ENCODE assay signal across 24 cellular contexts in the genomic region with DNA sequence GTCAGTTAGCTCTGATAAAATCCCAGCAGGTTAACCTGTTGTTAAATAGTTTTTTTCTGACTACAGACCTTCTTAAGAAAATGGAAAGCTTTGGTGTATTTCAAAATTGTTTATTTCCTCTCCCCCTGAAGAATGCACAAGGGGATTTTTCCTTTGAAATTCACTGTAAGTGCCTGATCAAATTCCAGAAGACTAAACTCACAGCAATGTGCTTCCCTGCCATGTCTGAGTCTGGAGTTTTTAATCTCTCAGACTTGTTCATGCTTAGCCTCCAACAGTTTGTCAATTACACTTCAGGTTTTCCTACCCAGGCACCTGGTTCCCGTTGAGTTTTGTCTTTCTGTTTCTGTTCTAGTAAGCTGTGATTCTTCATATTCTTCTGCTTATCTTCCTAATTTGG.
"Had no signal": no experiment of that assay in that cellular context is flagged by ENCODE, and none has a peak within 500 bp of the region (broad histone marks: within the 10 kb centered on the region; RNA-seq: fewer than 3 reads in every experiment).

No MANE protein-coding gene starts in this region.

- H3K4me3 Mint-ChIP-seq: activated CD4-positive, alpha-beta T cell treated with anti-CD3 and anti-CD28 coated beads, Interleukin-2, amount 10 ng/mL, durations not matched to agents 7 days and 5 days; activated CD8-positive, alpha-beta memory T cell treated with anti-CD3 and anti-CD28 coated beads, Interleukin-2, amount 10 ng/mL, durations not matched to agents 7 days and 5 days; activated CD8-positive, alpha-beta T cell treated with anti-CD3 and anti-CD28 coated beads for 36 hours; activated naive CD4-positive, alpha-beta T cell treated with anti-CD3 and anti-CD28 coated beads, Interleukin-2, amount 50 U/mL, for 24 hours; naive B cell; neural crest cell; T-helper 2 cell treated with Interferon-gamma antibody and Interleukin-4, amounts not matched to agents 5 μg/mL and 100 μg/mL, for 36 hours had no signal

- H3K36me3 Mint-ChIP-seq: activated CD8-positive, alpha-beta memory T cell treated with anti-CD3 and anti-CD28 coated beads, Interleukin-2, amount 10 ng/mL, durations not matched to agents 7 days and 5 days; activated naive CD4-positive, alpha-beta T cell treated with anti-CD3 and anti-CD28 coated beads, Interleukin-2, amount 50 U/mL, for 24 hours; naive B cell had no signal

- H3K27me3 Mint-ChIP-seq: activated CD4-positive, alpha-beta T cell treated with anti-CD3 and anti-CD28 coated beads, Interleukin-2, amount 10 ng/mL, durations not matched to agents 7 days and 5 days; activated CD8-positive, alpha-beta memory T cell treated with anti-CD3 and anti-CD28 coated beads, Interleukin-2, amount 10 ng/mL, durations not matched to agents 7 days and 5 days; activated CD8-positive, alpha-beta T cell treated with anti-CD3 and anti-CD28 coated beads for 36 hours; activated naive CD4-positive, alpha-beta T cell treated with anti-CD3 and anti-CD28 coated beads, Interleukin-2, amount 50 U/mL, for 24 hours; naive B cell; progenitor cell of endocrine pancreas had no signal

- H3K27ac Mint-ChIP-seq: activated CD4-positive, alpha-beta T cell treated with anti-CD3 and anti-CD28 coated beads, Interleukin-2, amount 10 ng/mL, durations not matched to agents 7 days and 5 days; activated CD8-positive, alpha-beta memory T cell treated with anti-CD3 and anti-CD28 coated beads, Interleukin-2, amount 10 ng/mL, durations not matched to agents 7 days and 5 days; activated CD8-positive, alpha-beta T cell treated with anti-CD3 and anti-CD28 coated beads for 36 hours; activated naive CD4-positive, alpha-beta T cell treated with anti-CD3 and anti-CD28 coated beads, Interleukin-2, amount 50 U/mL, for 24 hours; naive B cell; progenitor cell of endocrine pancreas; T-helper 2 cell treated with Interferon-gamma antibody and Interleukin-4, amounts not matched to agents 5 μg/mL and 100 μg/mL, for 36 hours had no signal

- ATAC-seq: activated CD8-positive, alpha-beta memory T cell treated with anti-CD3 and anti-CD28 coated beads, Interleukin-2, amount 10 ng/mL, durations not matched to agents 7 days and 5 days; activated CD8-positive, alpha-beta T cell treated with anti-CD3 and anti-CD28 coated beads for 36 hours; gastroesophageal sphincter; left cardiac atrium had no signal

- DNase-seq: activated CD4-positive, alpha-beta T cell treated with anti-CD3 and anti-CD28 coated beads, Interleukin-2, amount 10 ng/mL, durations not matched to agents 7 days and 5 days; activated CD4-positive, CD25-positive, alpha-beta regulatory T cell treated with anti-CD3 and anti-CD28 coated beads, Interleukin-2, amount 50 U/mL, for 72 hours; activated CD8-positive, alpha-beta memory T cell treated with anti-CD3 and anti-CD28 coated beads, Interleukin-2, amount 10 ng/mL, durations not matched to agents 7 days and 5 days; activated CD8-positive, alpha-beta T cell treated with anti-CD3 and anti-CD28 coated beads for 36 hours; activated gamma-delta T cell; activated T-cell treated with anti-CD3 and anti-CD28 coated beads for 4 hours; cerebellar nuclear complex; cortex of kidney; head of caudate nucleus; hypothalamus; left cardiac atrium; naive B cell; retina; spleen; stimulated activated CD4-positive, alpha-beta T cell treated with anti-CD3 and anti-CD28 coated beads, Interleukin-4, amount 100 ng/mL, for 1 hour; stimulated activated naive CD4-positive, alpha-beta T cell treated with Interleukin-2 at 50 U/mL for 16 hours; upper lobe of left lung had no signal

- H3K4me3 ChIP-seq: ascending aorta, gastroesophageal sphincter, spleen, thoracic aorta, upper lobe of left lung had no signal

- H3K4me1 Mint-ChIP-seq: activated CD4-positive, alpha-beta T cell treated with anti-CD3 and anti-CD28 coated beads, Interleukin-2, amount 10 ng/mL, durations not matched to agents 7 days and 5 days; activated CD8-positive, alpha-beta memory T cell treated with anti-CD3 and anti-CD28 coated beads, Interleukin-2, amount 10 ng/mL, durations not matched to agents 7 days and 5 days; activated naive CD4-positive, alpha-beta T cell treated with anti-CD3 and anti-CD28 coated beads, Interleukin-2, amount 50 U/mL, for 24 hours; naive B cell; neural crest cell had no signal
